Comparison of ENCODE assay signal across 8 cellular contexts in genomic region chr1:231039161-231040018, GRCh38. TPM values are rescaled to one million over a fixed set of nuclear protein-coding genes. Genes with fewer than 3 reads are reported as not detected.
DNase-seq lines count a peak whose midpoint lies in the region; ATAC-seq and TF ChIP-seq lines count a peak whose summit lies in the region.

No MANE protein-coding gene starts in this region.

- peak overlapping the region; percentile 79 for H3K4me2 ChIP-seq in fibroblast of lung (ENCODE audit: extremely low read depth, insufficient read depth, low read length)

- H3K27ac ChIP-seq in fibroblast of lung (ENCODE audit: insufficient read depth, low read length) (no peak overlapping the region), upper lobe of left lung (peak overlapping the region; percentile 74 to 89 (median 81))

- peaks cover 23% of the 10 kb centered on the region for H3K4me1 Mint-ChIP-seq in nephron progenitor cell

- peak in 1 of 4 donors; percentile 50 for TF ChIP-seq POLR2A in upper lobe of left lung (IDR thresholded peaks at IDR 0.05)

- peak overlapping the region; percentile 62 for H2AFZ ChIP-seq in fibroblast of lung (ENCODE audit: low read length)

- WGBS in upper lobe of left lung, 2 donors: 0 to 1% methylated on average over 28 to 52 of the region's 91 CpGs

- ATAC-seq in GM18498 (IDR thresholded peaks at IDR 0.05; ENCODE audit: unreplicated experiment) (peak; percentile 47), HG02642 (IDR thresholded peaks at IDR 0.05; ENCODE audit: poor library complexity, unreplicated experiment) (peak; percentile 46), upper lobe of left lung (ENCODE audit: low FRiP score in 2 of 2) (peak in 1 of 2 donors; percentile 65), HG03565 (IDR thresholded peaks at IDR 0.05; ENCODE audit: unreplicated experiment) (no peak)

- H3K79me2 ChIP-seq in fibroblast of lung (ENCODE audit: control insufficient read depth, insufficient read depth, low read length): no peaks in the 10 kb centered on the region

- no peak overlapping the region for H3K27ac Mint-ChIP-seq in nephron progenitor cell

- H3K9me3 ChIP-seq in fibroblast of lung (ENCODE audit: control insufficient read depth, insufficient read depth, low read depth, low read length) (no peaks in the 10 kb centered on the region), upper lobe of left lung (peaks cover 0 to 4% (median under 1%) of the 10 kb centered on the region in 4 donors)

- H3K27me3 Mint-ChIP-seq in nephron progenitor cell (ENCODE audit: low read depth, poor library complexity): peaks cover 75% of the 10 kb centered on the region

- no peak for TF ChIP-seq EP300 in upper lobe of left lung (IDR thresholded peaks at IDR 0.05)

- H3K36me3 ChIP-seq in fibroblast of lung (ENCODE audit: control insufficient read depth, insufficient read depth, low read length) (no peaks in the 10 kb centered on the region), upper lobe of left lung (no peaks in the 10 kb centered on the region)

- H3K27me3 ChIP-seq in fibroblast of lung (ENCODE audit: control insufficient read depth, insufficient read depth, low read length) (peaks cover 3% of the 10 kb centered on the region), upper lobe of left lung (peaks cover 0 to 9% (median 0%) of the 10 kb centered on the region in 4 donors)

- H3K4me1 ChIP-seq in fibroblast of lung (ENCODE audit: control insufficient read depth, extremely low read depth, insufficient read depth, low read length) (no peaks in the 10 kb centered on the region), upper lobe of left lung (peaks cover 10 to 43% (median 21%) of the 10 kb centered on the region in 4 donors)

- H3K4me3 Mint-ChIP-seq in nephron progenitor cell: peak overlapping the region; percentile 79

- H4K20me1 ChIP-seq in fibroblast of lung (ENCODE audit: control insufficient read depth, extremely low read depth, insufficient read depth, low read length): no peaks in the 10 kb centered on the region

- H3K4me3 ChIP-seq in fibroblast of lung (replicated peaks in 1 of 4; ENCODE audit: control extremely low read depth in 1 of 4, insufficient read depth in 1 of 4, low read depth in 3 of 4, low read length in 4 of 4) (peak overlapping the region; percentile 60 to 76 (median 63)), upper lobe of left lung (peak overlapping the region; percentile 72 to 96 (median 79))

- peaks cover 9% of the 10 kb centered on the region for H3K36me3 Mint-ChIP-seq in nephron progenitor cell (ENCODE audit: low read depth)

- peaks cover 12% of the 10 kb centered on the region for H3K9me3 Mint-ChIP-seq in nephron progenitor cell

- H3K9ac ChIP-seq in fibroblast of lung (ENCODE audit: insufficient read depth, low read length): peak overlapping the region; percentile 17

- TF ChIP-seq CTCF in fibroblast of lung (conservative IDR thresholded peaks at IDR 0.05 in 1 of 2, IDR thresholded peaks at IDR 0.05 in 1 of 2; ENCODE audit: low read depth in 1 of 2, low read length in 2 of 2) (no peak), nephron progenitor cell (IDR thresholded peaks at IDR 0.05) (no peak), upper lobe of left lung (IDR thresholded peaks at IDR 0.05) (no peak)

- DNase-seq in NCI-H69 (lab: John Stamatoyannopoulos, UW) (peak; percentile 53), activated T-cell treated with anti-CD3 and anti-CD28 coated beads for 48 hours (ENCODE audit: low read depth) (peak; percentile 37), fibroblast of lung (ENCODE audit: low read depth in 2 of 2) (peak; percentile 40 to 41), nephron progenitor cell (peak; percentile 66), upper lobe of left lung (peak; percentile 48 to 90)

RNA-seq across cellular contexts. Expression of gene FAM89A, which starts 0.7 kb away (rescaled TPM):
- total RNA-seq in fibroblast of lung (6.8 and 12.1 TPM in 2 replicates), upper lobe of left lung (10 to 100 TPM; 17.8 to 64.5 (median 39.3) TPM)
- polyA plus RNA-seq in fibroblast of lung: 10.2 and 12.0 TPM in 2 replicates
- polyA plus RNA-seq in fibroblast of lung (2012): 6.0 and 6.4 TPM in 2 replicates
- polyA minus RNA-seq in fibroblast of lung (ENCODE audit: low replicate concordance): 2.4 and 6.8 TPM in 2 replicates
